Comparison of ENCODE assay signal across 24 cellular contexts in the genomic region with DNA sequence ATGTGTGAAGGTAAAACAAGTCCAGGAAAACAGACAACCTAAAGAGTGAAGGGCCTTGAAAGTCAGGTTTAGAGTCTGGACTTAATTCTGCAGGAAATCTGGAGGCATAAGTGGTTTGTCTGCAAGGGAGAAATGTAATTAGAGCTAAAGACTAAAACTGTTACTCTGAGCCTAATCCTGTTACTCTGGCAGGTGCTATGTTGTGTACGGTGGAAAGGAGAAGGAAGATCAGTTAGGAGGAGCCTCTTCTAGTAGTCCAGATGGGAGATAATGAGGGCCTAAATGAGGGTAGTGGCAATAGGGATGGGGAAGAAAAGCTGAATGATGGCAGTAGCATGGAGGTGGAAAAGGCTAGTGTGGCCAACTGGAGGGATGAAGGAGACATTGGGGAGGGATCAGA.
"Had no signal": no experiment of that assay in that cellular context is flagged by ENCODE, and none has a peak within 500 bp of the region (broad histone marks: within the 10 kb centered on the region; RNA-seq: fewer than 3 reads in every experiment).

No MANE protein-coding gene starts in this region.

- DNase-seq: activated CD4-positive, alpha-beta memory T cell treated with anti-CD3 and anti-CD28 coated beads for 36 hours; activated CD4-positive, alpha-beta T cell treated with anti-CD3 and anti-CD28 coated beads for 36 hours; activated CD4-positive, alpha-beta T cell treated with anti-CD3 and anti-CD28 coated beads, Interleukin-2, amount 10 ng/mL, durations not matched to agents 24 days and 14 days; activated CD4-positive, CD25-positive, alpha-beta regulatory T cell; activated CD4-positive, CD25-positive, alpha-beta regulatory T cell treated with anti-CD3 and anti-CD28 coated beads, Interleukin-2, amount 50 U/mL, for 72 hours; activated CD8-positive, alpha-beta memory T cell treated with anti-CD3 and anti-CD28 coated beads, Interleukin-2, amount 10 ng/mL, durations not matched to agents 7 days and 5 days; activated CD8-positive, alpha-beta memory T cell treated with anti-CD3 and anti-CD28 coated beads, Interleukin-2, amount 50 U/mL, for 4 hours; activated CD8-positive, alpha-beta T cell treated with anti-CD3 and anti-CD28 coated beads, Interleukin-2, amount 10 ng/mL, durations not matched to agents 7 days and 5 days; activated gamma-delta T cell; activated naive CD4-positive, alpha-beta T cell; activated naive CD4-positive, alpha-beta T cell treated with anti-CD3 and anti-CD28 coated beads, Interleukin-2, amount 10 ng/mL, durations not matched to agents 7 days and 5 days; activated naive CD8-positive, alpha-beta T cell treated with anti-CD3 and anti-CD28 coated beads, Interleukin-2, amount 10 ng/mL, durations not matched to agents 7 days and 5 days; activated T-cell treated with anti-CD3 and anti-CD28 coated beads, Interleukin-2, amount 50 U/mL, for 1 hour; activated T-cell treated with anti-CD3 and anti-CD28 coated beads, Interleukin-2, amount 50 U/mL, for 48 hours; amniotic stem cell; anterior cingulate cortex; brain microvascular endothelial cell; dorsolateral prefrontal cortex; effector memory CD4-positive, alpha-beta T cell; endodermal cell; foreskin fibroblast; head of caudate nucleus; hippocampal formation; T1000 had no signal
